In genomic region chr7:65981965-65982792, GRCh38 we compare ENCODE assay signal across 1 cellular context.
TF ChIP-seq lines count a peak whose summit lies in the region.

TSS of gene GUSB (minus strand) at chr7:65982213. CDS start at chr7:65982183, 30 bp downstream.

TF ChIP-seq in K562, 482 proteins besides CTCF, POLR2A, EP300 and RAD21 (continued from another document and continues in another):
- TF ChIP-seq E2F6 (IDR thresholded peaks at IDR 0.05; ENCODE audit: borderline replicate concordance in 1 of 2, extremely low read depth in 1 of 2, insufficient read depth in 1 of 2, insufficient read length in 1 of 2, low read depth in 1 of 2, low read length in 1 of 2, poor library complexity in 1 of 2, severe bottlenecking in 1 of 2) (peak; percentile 99 to 100), ADNP (tag; IDR thresholded peaks at IDR 0.05) (0 out of 2 replicates have a peak, but pooled peaks have one; percentile 61), OTX1 (CRISPR knock-in tag; IDR thresholded peaks at IDR 0.05) (no peak), C11orf30 (IDR thresholded peaks at IDR 0.05; ENCODE audit: low read depth) (peak; percentile 81), TSHZ1 (CRISPR knock-in tag; IDR thresholded peaks at IDR 0.05) (no peak), BCL6 (CRISPR knock-in tag; IDR thresholded peaks at IDR 0.05) (no peak), MITF (IDR thresholded peaks at IDR 0.05) (peak; percentile 91), MCM3 (IDR thresholded peaks at IDR 0.05) (no peak), RREB1 (CRISPR knock-in tag; IDR thresholded peaks at IDR 0.05) (peak; percentile 71), ETS2 (tag; IDR thresholded peaks at IDR 0.05; ENCODE audit: borderline replicate concordance, poor library complexity, severe bottlenecking) (no peak), TSC22D4 (tag; IDR thresholded peaks at IDR 0.05) (no peak), ZNF785 (CRISPR knock-in tag; IDR thresholded peaks at IDR 0.05) (no peak), BRD4 (IDR thresholded peaks at IDR 0.05) (no peak), GTF2A2 (tag; IDR thresholded peaks at IDR 0.05) (no peak), GTF2E2 (tag; IDR thresholded peaks at IDR 0.05) (peak; percentile 63; the same call in 1 of the 2 replicates), STAT5A (IDR thresholded peaks at IDR 0.05; ENCODE audit: borderline replicate concordance, low read length) (no peak; the same call in 1 of the 2 replicates), SMAD1 (IDR thresholded peaks at IDR 0.05; ENCODE audit: low read depth, low read length, partially characterized antibody) (no peak), FIP1L1 (IDR thresholded peaks at IDR 0.05; ENCODE audit: low read depth, low read length, poor library complexity, severe bottlenecking) (peak; percentile 97), AFF1 (IDR thresholded peaks at IDR 0.05; ENCODE audit: low read depth in 1 of 2, partially characterized antibody in 2 of 2) (no peak), RBBP5 (IDR thresholded peaks at IDR 0.05; ENCODE audit: borderline replicate concordance, insufficient read depth, low read length, poor library complexity, severe bottlenecking) (peak; percentile 74), NR4A1 (CRISPR knock-in tag; IDR thresholded peaks at IDR 0.05) (0 out of 2 replicates have a peak, but pooled peaks have one; percentile 5), NR4A1 (tag; IDR thresholded peaks at IDR 0.05) (peak; percentile 84; the same call in 1 of the 2 replicates), KDM2B (CRISPR knock-in tag; IDR thresholded peaks at IDR 0.05) (peak; percentile 15; the same call in 1 of the 2 replicates), ARID4B (CRISPR knock-in tag; IDR thresholded peaks at IDR 0.05) (peak; percentile 98), FOXA1 (IDR thresholded peaks at IDR 0.05; ENCODE audit: borderline replicate concordance) (no peak), CXXC5 (CRISPR knock-in tag; IDR thresholded peaks at IDR 0.05) (peak; percentile 99), CREB1 (IDR thresholded peaks at IDR 0.05) (peak; percentile 98), CREB1 (CRISPR knock-in tag; IDR thresholded peaks at IDR 0.05) (peak; percentile 99), CHD2 (IDR thresholded peaks at IDR 0.05; ENCODE audit: low read depth, low read length) (0 out of 2 replicates have a peak, but pooled peaks have one; percentile 11), SRSF7 (optimal IDR thresholded peaks at IDR 0.05; ENCODE audit: low read depth, low read length) (peak; percentile 55), SRSF1 (IDR thresholded peaks at IDR 0.05; ENCODE audit: low read depth, low read length) (0 out of 2 replicates have a peak, but pooled peaks have one; percentile 56), ARNT (IDR thresholded peaks at IDR 0.05) (no peak), HMGN3 (IDR thresholded peaks at IDR 0.05; ENCODE audit: borderline replicate concordance, extremely low read depth, insufficient read length, low read depth, low read length) (peak; percentile 89), HNRNPLL (IDR thresholded peaks at IDR 0.05; ENCODE audit: low read depth, low read length, poor library complexity, severe bottlenecking) (peak; percentile 58), SMC3 (conservative IDR thresholded peaks at IDR 0.05; ENCODE audit: insufficient read depth, low read depth, low read length) (no peak)
- TF ChIP-seq, protein P1, sequence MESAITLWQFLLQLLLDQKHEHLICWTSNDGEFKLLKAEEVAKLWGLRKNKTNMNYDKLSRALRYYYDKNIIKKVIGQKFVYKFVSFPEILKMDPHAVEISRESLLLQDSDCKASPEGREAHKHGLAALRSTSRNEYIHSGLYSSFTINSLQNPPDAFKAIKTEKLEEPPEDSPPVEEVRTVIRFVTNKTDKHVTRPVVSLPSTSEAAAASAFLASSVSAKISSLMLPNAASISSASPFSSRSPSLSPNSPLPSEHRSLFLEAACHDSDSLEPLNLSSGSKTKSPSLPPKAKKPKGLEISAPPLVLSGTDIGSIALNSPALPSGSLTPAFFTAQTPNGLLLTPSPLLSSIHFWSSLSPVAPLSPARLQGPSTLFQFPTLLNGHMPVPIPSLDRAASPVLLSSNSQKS (CRISPR knock-in tag; IDR thresholded peaks at IDR 0.05): peak; percentile 22; the same call in 1 of the 2 replicates
- TF ChIP-seq, protein P2, sequence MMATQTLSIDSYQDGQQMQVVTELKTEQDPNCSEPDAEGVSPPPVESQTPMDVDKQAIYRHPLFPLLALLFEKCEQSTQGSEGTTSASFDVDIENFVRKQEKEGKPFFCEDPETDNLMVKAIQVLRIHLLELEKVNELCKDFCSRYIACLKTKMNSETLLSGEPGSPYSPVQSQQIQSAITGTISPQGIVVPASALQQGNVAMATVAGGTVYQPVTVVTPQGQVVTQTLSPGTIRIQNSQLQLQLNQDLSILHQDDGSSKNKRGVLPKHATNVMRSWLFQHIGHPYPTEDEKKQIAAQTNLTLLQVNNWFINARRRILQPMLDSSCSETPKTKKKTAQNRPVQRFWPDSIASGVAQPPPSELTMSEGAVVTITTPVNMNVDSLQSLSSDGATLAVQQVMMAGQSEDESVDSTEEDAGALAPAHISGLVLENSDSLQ (IDR thresholded peaks at IDR 0.05): no peak
